ENCODE assay signal across 23 cellular contexts in genomic region chr2:232836934-232837333, GRCh38. TPM values are rescaled to one million over a fixed set of nuclear protein-coding genes. Genes with fewer than 3 reads are reported as not detected.
DNase-seq lines count a peak whose midpoint lies in the region; ATAC-seq and TF ChIP-seq lines count a peak whose summit lies in the region.
"Had no signal": no experiment of that assay in that cellular context is flagged by ENCODE, and none has a peak within 500 bp of the region (broad histone marks: within the 10 kb centered on the region; RNA-seq: fewer than 3 reads in every experiment).

No MANE protein-coding gene starts in this region.

- no peak overlapping the region for H4K91ac ChIP-seq in neuronal stem cell (ENCODE audit: low read depth, low read length, poor library complexity)

- H3K4me3 Mint-ChIP-seq in CD4-positive, alpha-beta T cell: no peak overlapping the region
- H3K4me3 Mint-ChIP-seq in activated T-helper 17 cell treated with anti-CD3 and anti-CD28 coated beads, Interleukin-2, amount 50 U/mL, for 72 hours: no peak overlapping the region
- peak overlapping the region in 1 of 10 donors; percentile 36 for H3K4me3 Mint-ChIP-seq in naive thymus-derived CD8-positive, alpha-beta T cell
- H3K4me3 Mint-ChIP-seq: mesothelial cell of epicardium had no signal

- WGBS in neuronal stem cell (ENCODE audit: extremely low coverage in 2 of 2, insufficient read length in 2 of 2, insufficient replicate concordance in 1 of 2), 2 donors: no CpG with 5 or more reads among the region's 4 CpGs

- H3K4me3 ChIP-seq in HL-60 (replicated peaks; ENCODE audit: insufficient read depth, low read length) (no peak overlapping the region), MM.1S (ENCODE audit: low read length) (no peak overlapping the region), neuronal stem cell (ENCODE audit: low read length in 2 of 2) (no peak overlapping the region)
- H3K4me3 ChIP-seq: gastrocnemius medialis, sigmoid colon had no signal

- H3K23ac ChIP-seq in neuronal stem cell (ENCODE audit: low read depth, low read length, poor library complexity): no peak overlapping the region

- no peak overlapping the region for H2BK120ac ChIP-seq in neuronal stem cell (ENCODE audit: low read depth, low read length)

- peaks cover 35% of the 10 kb centered on the region for H3K4me1 Mint-ChIP-seq in CD4-positive, alpha-beta T cell (ENCODE audit: low read depth)
- peaks cover 12% of the 10 kb centered on the region for H3K4me1 Mint-ChIP-seq in activated T-helper 17 cell treated with anti-CD3 and anti-CD28 coated beads, Interleukin-2, amount 50 U/mL, for 72 hours
- H3K4me1 Mint-ChIP-seq in naive thymus-derived CD8-positive, alpha-beta T cell: peaks cover 17 to 41% (median 36%) of the 10 kb centered on the region in 4 donors

- peaks cover 90% of the 10 kb centered on the region for H3K36me3 Mint-ChIP-seq in CD4-positive, alpha-beta T cell (ENCODE audit: low read depth)
- H3K36me3 Mint-ChIP-seq in activated T-helper 17 cell treated with anti-CD3 and anti-CD28 coated beads, Interleukin-2, amount 50 U/mL, for 72 hours (ENCODE audit: low read depth): peaks cover 95% of the 10 kb centered on the region
- H3K36me3 Mint-ChIP-seq in naive thymus-derived CD8-positive, alpha-beta T cell: peaks cover 7 to 86% (median 19%) of the 10 kb centered on the region in 3 donors

- no peak overlapping the region for H3K18ac ChIP-seq in neuronal stem cell (ENCODE audit: low read length)

- no peak for ATAC-seq in CD4-positive, alpha-beta T cell (ENCODE audit: poor library complexity)
- ATAC-seq in activated T-helper 17 cell treated with anti-CD3 and anti-CD28 coated beads, Interleukin-2, amount 50 U/mL, for 72 hours (replicated peaks): no peak
- no peak for ATAC-seq in naive thymus-derived CD8-positive, alpha-beta T cell
- ATAC-seq in HG03175 (IDR thresholded peaks at IDR 0.05; ENCODE audit: unreplicated experiment): no peak
- ATAC-seq: gastrocnemius medialis had no signal

- peaks cover 10% of the 10 kb centered on the region for H3F3A ChIP-seq in MM.1S (ENCODE audit: insufficient read depth, low read length)

- H3K4me2 ChIP-seq in MM.1S (ENCODE audit: low read depth, low read length): no peak overlapping the region
- no peak overlapping the region for H3K4me2 ChIP-seq in neuronal stem cell (ENCODE audit: insufficient read depth, low read length, poor library complexity, severe bottlenecking)

- H3K9ac ChIP-seq in MM.1S (ENCODE audit: low read length): no peak overlapping the region
- no peak overlapping the region for H3K9ac ChIP-seq in neuronal stem cell (ENCODE audit: low read depth, low read length, poor library complexity)

- no peak overlapping the region for H4K8ac ChIP-seq in neuronal stem cell (ENCODE audit: low read depth, low read length)

- no peak overlapping the region for H2BK12ac ChIP-seq in neuronal stem cell (ENCODE audit: low read length)

- H3K9me3 ChIP-seq in CD4-positive, alpha-beta T cell (ENCODE audit: control insufficient read depth, low read length): no peaks in the 10 kb centered on the region
- H3K9me3 ChIP-seq in MM.1S (replicated peaks; ENCODE audit: insufficient read depth, low read length) (no peaks in the 10 kb centered on the region), neuronal stem cell (replicated peaks in 1 of 2; ENCODE audit: control insufficient read depth in 2 of 2, insufficient read depth in 1 of 2, low read depth in 1 of 2, low read length in 2 of 2) (no peaks in the 10 kb centered on the region)
- H3K9me3 ChIP-seq: BE2C, gastrocnemius medialis, sigmoid colon had no signal

- POLR2A ChIA-PET in CD4-positive, alpha-beta T cell (lab: Charles Lee): no interaction called here
- POLR2A ChIA-PET in naive thymus-derived CD8-positive, alpha-beta T cell (lab: Charles Lee): no interaction called here

- intact Hi-C loops in CD4-positive, alpha-beta T cell (cut with DNase I, micrococcal nuclease): no loop called here

- peak overlapping the region; percentile 68 for H3K27ac Mint-ChIP-seq in CD4-positive, alpha-beta T cell
- peak overlapping the region; percentile 20 for H3K27ac Mint-ChIP-seq in activated T-helper 17 cell treated with anti-CD3 and anti-CD28 coated beads, Interleukin-2, amount 50 U/mL, for 72 hours
- peak overlapping the region in 7 of 10 donors; percentile 41 to 88 (median 69) for H3K27ac Mint-ChIP-seq in naive thymus-derived CD8-positive, alpha-beta T cell
- H3K27ac Mint-ChIP-seq: mesothelial cell of epicardium had no signal

- H3K9me3 Mint-ChIP-seq in CD4-positive, alpha-beta T cell: no peaks in the 10 kb centered on the region
- H3K9me3 Mint-ChIP-seq in activated T-helper 17 cell treated with anti-CD3 and anti-CD28 coated beads, Interleukin-2, amount 50 U/mL, for 72 hours: no peaks in the 10 kb centered on the region
- H3K9me3 Mint-ChIP-seq in naive thymus-derived CD8-positive, alpha-beta T cell: no peaks in the 10 kb centered on the region
- H3K9me3 Mint-ChIP-seq: mesothelial cell of epicardium had no signal

- H3K27me3 Mint-ChIP-seq in CD4-positive, alpha-beta T cell: no peaks in the 10 kb centered on the region
- no peaks in the 10 kb centered on the region for H3K27me3 Mint-ChIP-seq in activated T-helper 17 cell treated with anti-CD3 and anti-CD28 coated beads, Interleukin-2, amount 50 U/mL, for 72 hours
- no peaks in the 10 kb centered on the region for H3K27me3 Mint-ChIP-seq in naive thymus-derived CD8-positive, alpha-beta T cell

- no peaks in the 10 kb centered on the region for H3K27me3 ChIP-seq in CD4-positive, alpha-beta T cell (ENCODE audit: control insufficient read depth, insufficient read depth, low read length)
- H3K27me3 ChIP-seq in HL-60 (ENCODE audit: insufficient read depth, poor library complexity, severe bottlenecking) (no peaks in the 10 kb centered on the region), MM.1S (replicated peaks; ENCODE audit: insufficient read depth, low read length) (no peaks in the 10 kb centered on the region), neuronal stem cell (ENCODE audit: control insufficient read depth in 3 of 3, insufficient read depth in 3 of 3, low read depth in 1 of 3, low read length in 3 of 3) (no peaks in the 10 kb centered on the region)
- H3K27me3 ChIP-seq: BE2C, gastrocnemius medialis, sigmoid colon had no signal

- H3K4ac ChIP-seq in neuronal stem cell (ENCODE audit: low read length): no peak overlapping the region

- no peaks in the 10 kb centered on the region for H3K79me1 ChIP-seq in neuronal stem cell (ENCODE audit: low read depth, low read length)

- H3K4me1 ChIP-seq in MM.1S (ENCODE audit: low read length) (peaks cover 25% of the 10 kb centered on the region), neuronal stem cell (ENCODE audit: control insufficient read depth in 2 of 2, insufficient read depth in 1 of 2, low read depth in 1 of 2, low read length in 2 of 2) (no peaks in the 10 kb centered on the region)
- H3K4me1 ChIP-seq: BE2C had no signal

- DNase-seq in CD4-positive, alpha-beta T cell: no peak
- no peak for DNase-seq in HL-60 (ENCODE audit: low read depth in 1 of 2, low spot score in 1 of 2)
- DNase-seq in naive thymus-derived CD8-positive, alpha-beta T cell: no peak
- no peak for DNase-seq in MM.1S
- no peak for DNase-seq in neuronal stem cell (ENCODE audit: low spot score)
- no peak for DNase-seq in SW 1271 (lab: John Stamatoyannopoulos, UW)
- DNase-seq: activated T-cell treated with anti-CD3 and anti-CD28 coated beads, Interleukin-2, amount 50 U/mL, for 48 hours; amniotic stem cell; BE2C; caudate nucleus; DMS 273 treated with DMSO at 0.1 percent for 48 hours; gastrocnemius medialis; GDM1; Karpas-422; NCI-H1105 treated with DMSO at 0.1 percent for 48 hours; NCI-H2107; NCI-H524 treated with DMSO at 0.1 percent for 48 hours; SHP77; sigmoid colon; substantia nigra had no signal

- no peak overlapping the region for H2BK15ac ChIP-seq in neuronal stem cell (ENCODE audit: low read length)

- no peak overlapping the region for H2AK5ac ChIP-seq in neuronal stem cell (ENCODE audit: low read depth, low read length)

- H3K79me2 ChIP-seq in MM.1S (ENCODE audit: low read length): peaks cover 23% of the 10 kb centered on the region

- H3K14ac ChIP-seq in neuronal stem cell (ENCODE audit: low read length): no peak overlapping the region

- H3K27ac ChIP-seq in CD4-positive, alpha-beta T cell (ENCODE audit: low read depth, low read length): no peak overlapping the region
- H3K27ac ChIP-seq in HL-60 (replicated peaks): peak overlapping the region; percentile 74
- no peak overlapping the region for H3K27ac ChIP-seq in MM.1S (ENCODE audit: low read length)
- H3K27ac ChIP-seq in neuronal stem cell (replicated peaks; ENCODE audit: low read length): no peak overlapping the region
- H3K27ac ChIP-seq: gastrocnemius medialis, sigmoid colon had no signal

- no peaks in the 10 kb centered on the region for H4K20me1 ChIP-seq in MM.1S (ENCODE audit: insufficient read depth, low read length)

- no peak for TF ChIP-seq CTCF in CD4-positive, alpha-beta T cell (IDR thresholded peaks at IDR 0.05)
- no peak for TF ChIP-seq CTCF in HL-60 (IDR thresholded peaks at IDR 0.05; ENCODE audit: insufficient read depth, low read length)
- no peak for TF ChIP-seq CTCF in MM.1S (IDR thresholded peaks at IDR 0.05; ENCODE audit: low read length)

- no peaks in the 10 kb centered on the region for H3K9me2 ChIP-seq in MM.1S (replicated peaks; ENCODE audit: insufficient read depth, low read length)

- H2AFZ ChIP-seq in MM.1S (ENCODE audit: low read length): no peak overlapping the region
- H2AFZ ChIP-seq in neuronal stem cell (ENCODE audit: low read length): no peak overlapping the region

- no peak overlapping the region for H2BK5ac ChIP-seq in neuronal stem cell (ENCODE audit: low read length)

- CTCF ChIA-PET in CD4-positive, alpha-beta T cell (lab: Charles Lee): no interaction called here

- peaks cover 1% of the 10 kb centered on the region; the same call in 1 of the 2 replicates for H3K36me3 ChIP-seq in MM.1S (replicated peaks; ENCODE audit: insufficient read depth, low read length)
- H3K36me3 ChIP-seq in neuronal stem cell (replicated peaks in 1 of 2; ENCODE audit: control insufficient read depth in 2 of 2, insufficient read depth in 2 of 2, low read length in 2 of 2): peaks cover 20 to 94% of the 10 kb centered on the region in 2 donors

RNA-seq across cellular contexts. Expression of gene SNORC, which starts 33.1 kb away (rescaled TPM):
- total RNA-seq in CD4-positive, alpha-beta T cell: 1 to 10 TPM; 1.2 TPM
- 1 to 10 TPM; 2.0 to 3.1 TPM for total RNA-seq in activated T-helper 17 cell treated with anti-CD3 and anti-CD28 coated beads, Interleukin-2, amount 50 U/mL, for 72 hours
- total RNA-seq in naive thymus-derived CD8-positive, alpha-beta T cell: 1 to 10 TPM; 4.0 to 4.7 TPM
- not detected for polyA plus RNA-seq in naive thymus-derived CD8-positive, alpha-beta T cell
- 2.1 TPM for polyA plus RNA-seq in neuronal stem cell (2013, experiment 1 of 2)
- 2.9 TPM for polyA plus RNA-seq in neuronal stem cell (2013, experiment 2 of 2)
